ENCODE assay signal across 16 cellular contexts in genomic region chr4:119730644-119730995, GRCh38.
DNase-seq lines count a peak whose midpoint lies in the region; ATAC-seq and TF ChIP-seq lines count a peak whose summit lies in the region.
"Had no signal": no experiment of that assay in that cellular context is flagged by ENCODE, and none has a peak within 500 bp of the region (broad histone marks: within the 10 kb centered on the region; RNA-seq: fewer than 3 reads in every experiment).

No MANE protein-coding gene starts in this region.

- H3K27me3 Mint-ChIP-seq in Calu3 (ENCODE audit: unreplicated experiment) = no peaks in the 10 kb centered on the region
- H3K27me3 Mint-ChIP-seq: activated CD4-positive, alpha-beta T cell treated with anti-CD3 and anti-CD28 coated beads, Interleukin-2, amount 10 ng/mL, durations not matched to agents 7 days and 5 days had no signal

- H3K4me3 ChIP-seq in Panc1 (ENCODE audit: low read depth in 2 of 2, low read length in 2 of 2) = no peak overlapping the region
- no peak overlapping the region for H3K4me3 ChIP-seq in fibroblast of villous mesenchyme (ENCODE audit: low read depth, low read length)
- H3K4me3 ChIP-seq in psoas muscle = no peak overlapping the region
- no peak overlapping the region for H3K4me3 ChIP-seq in dorsolateral prefrontal cortex
- H3K4me3 ChIP-seq: prostate gland, stomach had no signal

- H3K36me3 ChIP-seq in Panc1 (ENCODE audit: control insufficient read depth, insufficient read depth, low read length) (no peaks in the 10 kb centered on the region), psoas muscle (ENCODE audit: insufficient read depth in 1 of 2, low read depth in 1 of 2) (peaks cover 0 to 2% of the 10 kb centered on the region in 2 donors)
- H3K36me3 ChIP-seq: BE2C, prostate gland, stomach had no signal

- H3K36me3 Mint-ChIP-seq in Calu3 (ENCODE audit: insufficient read depth, unreplicated experiment) = peaks cover 23% of the 10 kb centered on the region
- H3K36me3 Mint-ChIP-seq: activated naive CD4-positive, alpha-beta T cell treated with anti-CD3 and anti-CD28 coated beads, Interleukin-2, amount 50 U/mL, for 72 hours had no signal

- peak overlapping the region; percentile 28 for H3K4me3 Mint-ChIP-seq in Calu3 (ENCODE audit: low read depth, unreplicated experiment)
- H3K4me3 Mint-ChIP-seq: activated CD4-positive, alpha-beta T cell treated with anti-CD3 and anti-CD28 coated beads, Interleukin-2, amount 10 ng/mL, durations not matched to agents 7 days and 5 days had no signal

- in situ Hi-C loops in Panc1 (cut with HindIII; ENCODE audit: low pct_unique_long_range_greater_than_20kb, low sequenced_read_pairs) = no loop called here

- peaks cover 2% of the 10 kb centered on the region for H3K9me3 Mint-ChIP-seq in Calu3 (ENCODE audit: low read depth, unreplicated experiment)
- H3K9me3 Mint-ChIP-seq: activated CD4-positive, alpha-beta T cell treated with anti-CD3 and anti-CD28 coated beads, Interleukin-2, amount 10 ng/mL, durations not matched to agents 7 days and 5 days; activated naive CD4-positive, alpha-beta T cell treated with anti-CD3 and anti-CD28 coated beads, Interleukin-2, amount 50 U/mL, for 72 hours had no signal

- ATAC-seq in Panc1 = peak; percentile 72
- no peak for ATAC-seq in psoas muscle
- ATAC-seq: activated naive CD4-positive, alpha-beta T cell treated with anti-CD3 and anti-CD28 coated beads, Interleukin-2, amount 50 U/mL, for 72 hours had no signal

- H3K27ac ChIP-seq in Panc1 (ENCODE audit: low read length) (peak overlapping the region; percentile 98), psoas muscle (peak overlapping the region; percentile 41), dorsolateral prefrontal cortex (peak overlapping the region in 1 of 59 donors; percentile 24)
- H3K27ac ChIP-seq: prostate gland had no signal

- H3K27me3 ChIP-seq in Panc1 (ENCODE audit: control insufficient read depth, insufficient read depth, low read length) (no peaks in the 10 kb centered on the region), psoas muscle (ENCODE audit: insufficient read depth in 3 of 3, low read length in 2 of 3) (no peaks in the 10 kb centered on the region), dorsolateral prefrontal cortex (no peaks in the 10 kb centered on the region)
- H3K27me3 ChIP-seq: stomach had no signal

- WGBS in psoas muscle, 3 donors = 43 to 79% (median 47%) methylated on average over 1 of the region's 1 CpG

- intact Hi-C loops in Calu3 (cut with micrococcal nuclease; ENCODE audit: unreplicated experiment) (loop anchor here (5.0 kb wide), 2 partner anchors 57 to 317 kb away; no protein-coding TSS in a partner anchor), Panc1 (cut with micrococcal nuclease; ENCODE audit: unreplicated experiment) (loop anchor here (1.0 to 2.0 kb wide), 2 partner anchors 102 to 319 kb away; partner anchors contain the start of gene PDE5A), psoas muscle (cut with DNase I) (no loop called here), dorsolateral prefrontal cortex (cut with DNase I) (no loop called here)

- BruUV-seq in Calu3 (replicated peaks; lab: Mats Ljungman, UMichigan) (no TSS peak), Panc1 (replicated peaks; lab: Mats Ljungman, UMichigan) (no TSS peak)

- TF ChIP-seq CTCF in Calu3 (IDR thresholded peaks at IDR 0.05; ENCODE audit: unreplicated experiment) = no peak
- no peak for TF ChIP-seq CTCF in Panc1 (IDR thresholded peaks at IDR 0.05)
- TF ChIP-seq CTCF in fibroblast of villous mesenchyme (IDR thresholded peaks at IDR 0.05; ENCODE audit: insufficient read depth, low read depth, low read length) = no peak
- TF ChIP-seq CTCF in psoas muscle (IDR thresholded peaks at IDR 0.05) = no peak
- TF ChIP-seq CTCF in dorsolateral prefrontal cortex (IDR thresholded peaks at IDR 0.05 in 54 of 56, conservative IDR thresholded peaks at IDR 0.05 in 2 of 56; ENCODE audit: low read depth in 1 of 56, partially characterized antibody in 56 of 56) = no peak

- peaks cover 82% of the 10 kb centered on the region for H3K4me1 Mint-ChIP-seq in Calu3 (ENCODE audit: low read depth, unreplicated experiment)
- H3K4me1 Mint-ChIP-seq: activated CD4-positive, alpha-beta T cell treated with anti-CD3 and anti-CD28 coated beads, Interleukin-2, amount 10 ng/mL, durations not matched to agents 7 days and 5 days had no signal

- DNase-seq in Calu3 = no peak
- no peak for DNase-seq in Panc1 (ENCODE audit: low read depth, low spot score)
- DNase-seq in fibroblast of villous mesenchyme (ENCODE audit: low read depth) = peak; percentile 74
- no peak for DNase-seq in psoas muscle
- no peak for DNase-seq in NOMO-1 treated with dmso at 0.1 percent for 144 hours (lab: John Stamatoyannopoulos, UW; ENCODE audit: unreplicated experiment)
- DNase-seq in NOMO-1 treated with DMSO at 0.1 percent for 48 hours (lab: John Stamatoyannopoulos, UW; ENCODE audit: unreplicated experiment) = no peak
- no peak for DNase-seq in dorsolateral prefrontal cortex
- no peak for DNase-seq in cerebellar nuclear complex (lab: John Stamatoyannopoulos, UW)
- DNase-seq: activated CD4-positive, alpha-beta T cell treated with anti-CD3 and anti-CD28 coated beads, Interleukin-2, amount 10 ng/mL, durations not matched to agents 7 days and 5 days; activated T-cell treated with anti-CD3 and anti-CD28 coated beads, Interleukin-2, amount 50 U/mL, for 1 hour; caudate nucleus; NCI-H146 had no signal

- H3K9me3 ChIP-seq in Panc1 (ENCODE audit: control insufficient read depth, insufficient read depth, low read depth, low read length) (peaks cover 15% of the 10 kb centered on the region; the same call in 1 of the 2 replicates), psoas muscle (no peaks in the 10 kb centered on the region)
- H3K9me3 ChIP-seq: BE2C, prostate gland had no signal

- peak overlapping the region; percentile 96 for H3K27ac Mint-ChIP-seq in Calu3 (ENCODE audit: unreplicated experiment)
- H3K27ac Mint-ChIP-seq: activated CD4-positive, alpha-beta T cell treated with anti-CD3 and anti-CD28 coated beads, Interleukin-2, amount 10 ng/mL, durations not matched to agents 7 days and 5 days; activated naive CD4-positive, alpha-beta T cell treated with anti-CD3 and anti-CD28 coated beads, Interleukin-2, amount 50 U/mL, for 72 hours had no signal

- CTCF ChIA-PET in Calu3 (lab: Charles Lee) = interaction anchor here (0.6 to 2.0 kb wide), 3 partner anchors 102 to 171 kb away, joined by 4 to 15 read pairs (median 4); partner anchors contain the start of gene PDE5A
- CTCF ChIA-PET in Panc1 (lab: Charles Lee) = no interaction called here

- POLR2A ChIA-PET in Panc1 (lab: Charles Lee) = no interaction called here

- H3K4me1 ChIP-seq in Panc1 (ENCODE audit: control insufficient read depth, insufficient read depth, low read length) (peaks cover 28% of the 10 kb centered on the region), psoas muscle (peaks cover 37% of the 10 kb centered on the region)
- H3K4me1 ChIP-seq: BE2C, prostate gland had no signal

Comparison
In these comparisons a context has a peak if more than half of its experiments do, and no peak if none do; other contexts are left out.
1. intact Hi-C loops: an anchor here in Calu3 (5.0 kb wide) and Panc1 (1.0 to 2.0 kb wide); none called in psoas muscle and dorsolateral prefrontal cortex.